ENCODE assay signal across 12 cellular contexts in genomic region chr14:75489480-75489837, GRCh38. TPM values are rescaled to one million over a fixed set of nuclear protein-coding genes. Genes with fewer than 3 reads are reported as not detected.
DNase-seq lines count a peak whose midpoint lies in the region; ATAC-seq, FAIRE-seq and TF ChIP-seq lines count a peak whose summit lies in the region.
"Had no signal": no experiment of that assay in that cellular context is flagged by ENCODE, and none has a peak within 500 bp of the region (broad histone marks: within the 10 kb centered on the region; RNA-seq: fewer than 3 reads in every experiment).

No MANE protein-coding gene starts in this region.

- no peaks in the 10 kb centered on the region for H3K36me3 ChIP-seq in SU-DHL-6 (ENCODE audit: low read length)
- H3K36me3 ChIP-seq in lung (ENCODE audit: control insufficient read depth in 2 of 2, insufficient read depth in 2 of 2, low read length in 2 of 2) = no peaks in the 10 kb centered on the region
- H3K36me3 ChIP-seq in brain microvascular endothelial cell (replicated peaks) = no peaks in the 10 kb centered on the region
- H3K36me3 ChIP-seq: right lobe of liver, suprapubic skin had no signal

- H3K27me3 ChIP-seq in SU-DHL-6 (ENCODE audit: low read length) = no peaks in the 10 kb centered on the region
- no peaks in the 10 kb centered on the region for H3K27me3 ChIP-seq in lung (ENCODE audit: control insufficient read depth, insufficient read depth)
- H3K27me3 ChIP-seq in brain microvascular endothelial cell (replicated peaks) = no peaks in the 10 kb centered on the region
- H3K27me3 ChIP-seq: right lobe of liver, suprapubic skin had no signal

- 78% methylated on average over 6 of the region's 6 CpGs for WGBS in A549 (ENCODE audit: missing lambda C conversion rate)
- WGBS in lung, 2 donors = 93 to 95% methylated on average over 6 of the region's 6 CpGs

- peak; percentile 33 to 36; a peak in 4 of 6 replicates for ATAC-seq in A549
- no peak for ATAC-seq in lung (ENCODE audit: insufficient read depth, low FRiP score)
- no peak for ATAC-seq in HG03095 (IDR thresholded peaks at IDR 0.05; ENCODE audit: unreplicated experiment)
- ATAC-seq in GM19324 (IDR thresholded peaks at IDR 0.05; ENCODE audit: low FRiP score, unreplicated experiment) = no peak

- H3K4me2 ChIP-seq in A549 = peak overlapping the region; percentile 53
- H3K4me2 ChIP-seq in SU-DHL-6 (ENCODE audit: low read depth, low read length, poor library complexity, severe bottlenecking) = peak overlapping the region; percentile 79

- POLR2A ChIA-PET in A549 (lab: Yijun Ruan, JAX) = interaction anchor here (1.0 kb wide), 2 partner anchors 42 to 165 kb away, joined by 3 to 4 read pairs; no protein-coding TSS in a partner anchor

- no peak for TF ChIP-seq RAD21 in A549 (conservative IDR thresholded peaks at IDR 0.05 in 1 of 2, IDR thresholded peaks at IDR 0.05 in 1 of 2)

- no peak for DNase-seq in A549 (ENCODE audit: low read depth in 1 of 2, low spot score in 1 of 2)
- no peak for DNase-seq in GM12864 (ENCODE audit: low read depth)
- peak; percentile 19 for DNase-seq in lung (ENCODE audit: low spot score)
- DNase-seq in brain microvascular endothelial cell = no peak

- H4K20me1 ChIP-seq in SU-DHL-6 (ENCODE audit: low read depth, low read length) = no peaks in the 10 kb centered on the region

- TF ChIP-seq POLR2A in A549 (IDR thresholded peaks at IDR 0.05; ENCODE audit: low read length) = no peak

- H3K27ac ChIP-seq in A549 (peak overlapping the region; percentile 71 to 81), SU-DHL-6 (ENCODE audit: low read depth, low read length) (peak overlapping the region; percentile 96), lung (ENCODE audit: low read depth in 1 of 2, low read length in 1 of 2) (no peak overlapping the region), brain microvascular endothelial cell (no peak overlapping the region)
- H3K27ac ChIP-seq: right lobe of liver, suprapubic skin had no signal

- peaks cover 22% of the 10 kb centered on the region; the same call in 2 of the 3 replicates for H3K4me1 ChIP-seq in A549
- H3K4me1 ChIP-seq in lung (ENCODE audit: control insufficient read depth in 2 of 2, insufficient read depth in 2 of 2, low read length in 2 of 2) = no peaks in the 10 kb centered on the region

- no peaks in the 10 kb centered on the region for H3K9me3 ChIP-seq in A549
- H3K9me3 ChIP-seq in SU-DHL-6 (ENCODE audit: insufficient read depth, low read length) = no peaks in the 10 kb centered on the region
- H3K9me3 ChIP-seq in lung (ENCODE audit: control insufficient read depth in 2 of 2, insufficient read depth in 1 of 2, low read length in 1 of 2) = no peaks in the 10 kb centered on the region
- H3K9me3 ChIP-seq: mucosa of descending colon, right lobe of liver, suprapubic skin had no signal

- peak overlapping the region; percentile 21; the same call in 1 of the 3 replicates for H3K4me3 ChIP-seq in A549
- no peak overlapping the region for H3K4me3 ChIP-seq in GM12864 (ENCODE audit: low read depth, low read length)
- no peak overlapping the region for H3K4me3 ChIP-seq in SU-DHL-6 (ENCODE audit: insufficient read depth, low read length, poor library complexity, severe bottlenecking)
- no peak overlapping the region for H3K4me3 ChIP-seq in lung
- H3K4me3 ChIP-seq in brain microvascular endothelial cell (ENCODE audit: low read depth, low read length) = no peak overlapping the region
- H3K4me3 ChIP-seq: mucosa of descending colon, right lobe of liver, suprapubic skin had no signal

- FAIRE-seq in A549 (lab: Jason Lieb, UNC) = no peak

- CTCF ChIA-PET in A549 (lab: Yijun Ruan, JAX) = interaction anchor here (0.7 to 10.3 kb wide), 62 partner anchors 9 to 570 kb away, joined by 3 to 216 read pairs (median 6); partner anchors contain the start of genes BATF, JDP2 and NEK9

- in situ Hi-C loops in brain microvascular endothelial cell (cut with HindIII; ENCODE audit: low pct_ligation_motif_present, low sequenced_read_pairs) = no loop called here

- H3F3A ChIP-seq in SU-DHL-6 (ENCODE audit: insufficient read depth) = peaks cover 48% of the 10 kb centered on the region

- H3K9me2 ChIP-seq in SU-DHL-6 (replicated peaks; ENCODE audit: insufficient read depth, low read length) = no peaks in the 10 kb centered on the region

- H3K9ac ChIP-seq in SU-DHL-6 (ENCODE audit: low read length) = peak overlapping the region; percentile 44

- H2AFZ ChIP-seq in SU-DHL-6 (ENCODE audit: low read depth, low read length, severe bottlenecking) = peak overlapping the region; percentile 86

- H3K79me2 ChIP-seq in SU-DHL-6 (ENCODE audit: insufficient read depth, low read length) = no peaks in the 10 kb centered on the region

- TF ChIP-seq CTCF in A549 (IDR thresholded peaks at IDR 0.05) = no peak
- TF ChIP-seq CTCF in GM12864 (IDR thresholded peaks at IDR 0.05; ENCODE audit: low read depth, low read length, missing control alignments) = peak; percentile 3
- TF ChIP-seq CTCF in SU-DHL-6 (IDR thresholded peaks at IDR 0.05; ENCODE audit: insufficient read depth, low read length, poor library complexity, severe bottlenecking) = no peak
- no peak for TF ChIP-seq CTCF in lung (IDR thresholded peaks at IDR 0.05; ENCODE audit: control extremely low read depth, extremely low read depth)
- TF ChIP-seq CTCF in brain microvascular endothelial cell (IDR thresholded peaks at IDR 0.05; ENCODE audit: low read depth, low read length, missing control alignments) = no peak

- TF ChIP-seq EP300 in A549 (IDR thresholded peaks at IDR 0.05) = no peak

TF ChIP-seq in A549, 52 proteins besides CTCF, POLR2A, EP300 and RAD21:
- TF ChIP-seq MAX (IDR thresholded peaks at IDR 0.05) = no peak

RNA-seq across cellular contexts. Expression of gene BATF, which starts 32.8 kb away (rescaled TPM):
- polyA plus RNA-seq in A549 (2011; rRNA removed) (not detected in 2 replicates), A549 (2017; fragmentation: RNase III; extraction: RNeasy Plus Mini Kit Qiagen cat#74134 plus additional on column Dnase treatment) (not detected in 3 replicates), lung (10 to 100 TPM; 15.2 to 74.3 TPM)
- polyA plus RNA-seq in A549 (2012; cell fraction: cytosol; rRNA removed) = 0.05 TPM in 1 of 2 replicates, not detected in the other
- polyA plus RNA-seq in A549 (2012; cell fraction: nucleus; rRNA removed) = not detected in 2 replicates
- not detected in 2 replicates for polyA minus RNA-seq in A549 (2011; rRNA and poly(A)+ RNA removed)
- total RNA-seq in lung = 1 to 10 TPM; 7.4 to 8.2 TPM
- total RNA-seq: epithelial cell of proximal tubule, NCI-H460 had no signal

Comparison
In these comparisons a context has a peak if more than half of its experiments do, and no peak if none do; other contexts are left out.
1. ATAC-seq: peak in A549 (2 of 2); none in lung (single experiment), HG03095 (single experiment) and GM19324 (single experiment).
2. H3K27ac ChIP-seq: peak in A549 (2 of 2) and SU-DHL-6 (single experiment); none in lung (0 of 2) and brain microvascular endothelial cell (single experiment).
3. RNA of gene BATF, which starts 32.8 kb away (polyA plus RNA-seq): 15.2 to 74.3 TPM in lung; 0.05 TPM in A549; every median in the first group is over 10 times any median in the second.